Comparison of ENCODE assay signal across 21 cellular contexts in genomic region chr11:12019867-12020416, GRCh38. TPM values are rescaled to one million over a fixed set of nuclear protein-coding genes. Genes with fewer than 3 reads are reported as not detected.
DNase-seq lines count a peak whose midpoint lies in the region; ATAC-seq and TF ChIP-seq lines count a peak whose summit lies in the region.
"Had no signal": no experiment of that assay in that cellular context is flagged by ENCODE, and none has a peak within 500 bp of the region (broad histone marks: within the 10 kb centered on the region; RNA-seq: fewer than 3 reads in every experiment).

No MANE protein-coding gene starts in this region.

- peaks cover 9% of the 10 kb centered on the region for H3K4me1 ChIP-seq in endodermal cell (ENCODE audit: control insufficient read depth, insufficient read depth, low read length)
- no peaks in the 10 kb centered on the region for H3K4me1 ChIP-seq in mesenchymal stem cell (ENCODE audit: control insufficient read depth, insufficient read depth, low read depth, low read length)
- peaks cover 9 to 45% (median 30%) of the 10 kb centered on the region in 4 donors for H3K4me1 ChIP-seq in stomach
- H3K4me1 ChIP-seq: foreskin keratinocyte, HAP-1, spleen, vagina had no signal

- no peak for TF ChIP-seq POLR2A in stomach (IDR thresholded peaks at IDR 0.05)
- TF ChIP-seq POLR2A in GM18505 (IDR thresholded peaks at IDR 0.05; ENCODE audit: borderline replicate concordance, extremely low read depth, insufficient read depth, insufficient read length), result no peak

- peaks cover 27% of the 10 kb centered on the region for H3K27me3 Mint-ChIP-seq in endodermal cell (ENCODE audit: insufficient read depth)
- H3K27me3 Mint-ChIP-seq in stimulated activated naive CD8-positive, alpha-beta T cell treated with anti-CD3 and anti-CD28 coated beads, Interleukin-15, amount 100 ng/mL, for 72 hours, result peaks cover 37% of the 10 kb centered on the region

- no peaks in the 10 kb centered on the region for H3K79me1 ChIP-seq in mesenchymal stem cell (replicated peaks; ENCODE audit: low read length, poor library complexity, severe bottlenecking)

- H3K4me3 Mint-ChIP-seq in endodermal cell, result no peak overlapping the region
- no peak overlapping the region for H3K4me3 Mint-ChIP-seq in stimulated activated naive CD8-positive, alpha-beta T cell treated with anti-CD3 and anti-CD28 coated beads, Interleukin-15, amount 100 ng/mL, for 72 hours
- H3K4me3 Mint-ChIP-seq: activated T-helper 17 cell treated with anti-CD3 and anti-CD28 coated beads, Interleukin-2, amount 50 U/mL, for 72 hours; stimulated activated memory B cell treated with anti-CD40 and anti-IgM and Interleukin-4, amounts not matched to agents 10 μg/mL and 1 μg/mL and 100 μg/mL, for 72 hours had no signal

- TF ChIP-seq EP300 in stomach (IDR thresholded peaks at IDR 0.05), result no peak

- peaks cover 20% of the 10 kb centered on the region for H3K4me1 Mint-ChIP-seq in endodermal cell
- no peaks in the 10 kb centered on the region for H3K4me1 Mint-ChIP-seq in stimulated activated naive CD8-positive, alpha-beta T cell treated with anti-CD3 and anti-CD28 coated beads, Interleukin-15, amount 100 ng/mL, for 72 hours
- H3K4me1 Mint-ChIP-seq: activated T-helper 17 cell treated with anti-CD3 and anti-CD28 coated beads, Interleukin-2, amount 50 U/mL, for 72 hours; stimulated activated memory B cell treated with anti-CD40 and anti-IgM and Interleukin-4, amounts not matched to agents 10 μg/mL and 1 μg/mL and 100 μg/mL, for 72 hours had no signal

- H2BK12ac ChIP-seq in mesenchymal stem cell (ENCODE audit: low read length in 2 of 2), result no peak overlapping the region

- peaks cover 8% of the 10 kb centered on the region for H3K36me3 Mint-ChIP-seq in endodermal cell (ENCODE audit: low read depth)
- H3K36me3 Mint-ChIP-seq: stimulated activated memory B cell treated with anti-CD40 and anti-IgM and Interleukin-4, amounts not matched to agents 10 μg/mL and 1 μg/mL and 100 μg/mL, for 72 hours had no signal

- no peak overlapping the region for H2BK120ac ChIP-seq in mesenchymal stem cell (ENCODE audit: low read depth, low read length)

- ATAC-seq in stimulated activated naive CD8-positive, alpha-beta T cell treated with anti-CD3 and anti-CD28 coated beads, Interleukin-15, amount 100 ng/mL, for 72 hours, result no peak
- no peak for ATAC-seq in GM18505 (IDR thresholded peaks at IDR 0.05; ENCODE audit: unreplicated experiment)
- ATAC-seq: activated T-helper 17 cell treated with anti-CD3 and anti-CD28 coated beads, Interleukin-2, amount 50 U/mL, for 72 hours; foreskin keratinocyte; stimulated activated memory B cell treated with anti-CD40 and anti-IgM and Interleukin-4, amounts not matched to agents 10 μg/mL and 1 μg/mL and 100 μg/mL, for 72 hours had no signal

- H3K27ac Mint-ChIP-seq in endodermal cell, result no peak overlapping the region
- no peak overlapping the region for H3K27ac Mint-ChIP-seq in stimulated activated naive CD8-positive, alpha-beta T cell treated with anti-CD3 and anti-CD28 coated beads, Interleukin-15, amount 100 ng/mL, for 72 hours
- H3K27ac Mint-ChIP-seq: activated T-helper 17 cell treated with anti-CD3 and anti-CD28 coated beads, Interleukin-2, amount 50 U/mL, for 72 hours; stimulated activated memory B cell treated with anti-CD40 and anti-IgM and Interleukin-4, amounts not matched to agents 10 μg/mL and 1 μg/mL and 100 μg/mL, for 72 hours had no signal

- H3K9ac ChIP-seq in endodermal cell (ENCODE audit: extremely low read depth, low read length, poor library complexity, severe bottlenecking) (no peak overlapping the region), mesenchymal stem cell (ENCODE audit: low read length) (peak overlapping the region; percentile 26)

- no peak overlapping the region for H2AFZ ChIP-seq in mesenchymal stem cell (ENCODE audit: low read depth, low read length)

- DNase-seq in SW480 (ENCODE audit: low spot score) (peak; percentile 17), endodermal cell (no peak), mesenchymal stem cell (no peak), stomach (no peak), D341Med (ENCODE audit: low spot score) (no peak), NCI-H1105 (lab: John Stamatoyannopoulos, UW) (no peak)
- no peak for DNase-seq in stimulated activated naive CD8-positive, alpha-beta T cell treated with anti-CD3 and anti-CD28 coated beads, Interleukin-15, amount 100 ng/mL, for 72 hours
- DNase-seq: activated CD4-positive, alpha-beta T cell treated with anti-CD3 and anti-CD28 coated beads, Interleukin-2, amount 50 U/mL, for 4 hours; COR-L47; effector CD4-positive, alpha-beta T cell; foreskin keratinocyte; NCI-H1436 treated with DMSO at 0.1 percent for 48 hours; NCI-H446 treated with DMSO at 0.1 percent for 48 hours; spleen had no signal

- H3K27me3 ChIP-seq in endodermal cell (ENCODE audit: control insufficient read depth, insufficient read depth, low read length, poor library complexity, severe bottlenecking) (peaks cover 5% of the 10 kb centered on the region), mesenchymal stem cell (ENCODE audit: control insufficient read depth in 1 of 2, insufficient read depth in 1 of 2, low read length in 2 of 2) (no peaks in the 10 kb centered on the region), stomach (no peaks in the 10 kb centered on the region)
- H3K27me3 ChIP-seq: ovary, vagina had no signal

- H3K18ac ChIP-seq in mesenchymal stem cell (ENCODE audit: low read depth in 1 of 2, low read length in 2 of 2), result peak overlapping the region in 1 of 2 experiments; percentile 19

- H4K91ac ChIP-seq in mesenchymal stem cell (ENCODE audit: low read length), result no peak overlapping the region

- H3K27ac ChIP-seq in endodermal cell (ENCODE audit: low read depth, low read length) (peak overlapping the region; percentile 94), mesenchymal stem cell (ENCODE audit: low read length, poor library complexity, severe bottlenecking) (no peak overlapping the region), stomach (peak overlapping the region; percentile 30 to 73 (median 60))
- H3K27ac ChIP-seq: foreskin keratinocyte, spleen, vagina had no signal

- H3K4me3 ChIP-seq in endodermal cell (ENCODE audit: low read length) (no peak overlapping the region), mesenchymal stem cell (ENCODE audit: insufficient read depth in 1 of 2, low read depth in 1 of 2, low read length in 2 of 2) (no peak overlapping the region), stomach (no peak overlapping the region)
- H3K4me3 ChIP-seq: HAP-1, lung, ovary, spleen, vagina had no signal

- H2BK15ac ChIP-seq in mesenchymal stem cell (ENCODE audit: low read depth, poor library complexity, severe bottlenecking), result no peak overlapping the region

- intact Hi-C loops in stomach (cut with DNase I; ENCODE audit: low total_unique reads), result no loop called here

- H2AK5ac ChIP-seq in mesenchymal stem cell (ENCODE audit: low read length, severe bottlenecking), result no peak overlapping the region

- H3K9me3 Mint-ChIP-seq in endodermal cell, result peaks cover 33% of the 10 kb centered on the region
- peaks cover 0 to 27% of the 10 kb centered on the region in 2 donors for H3K9me3 Mint-ChIP-seq in stimulated activated naive CD8-positive, alpha-beta T cell treated with anti-CD3 and anti-CD28 coated beads, Interleukin-15, amount 100 ng/mL, for 72 hours

- no peak overlapping the region for H3K23ac ChIP-seq in mesenchymal stem cell (ENCODE audit: low read length in 2 of 2)

- TF ChIP-seq CTCF in endodermal cell (conservative IDR thresholded peaks at IDR 0.05), result no peak
- no peak for TF ChIP-seq CTCF in stomach (IDR thresholded peaks at IDR 0.05)

- WGBS in endodermal cell (ENCODE audit: insufficient coverage in 1 of 2, insufficient read length in 1 of 2), 2 experiments, result 76 to 90% methylated on average over 2 to 3 of the region's 3 CpGs
- WGBS in mesenchymal stem cell, result 93% methylated on average over 2 of the region's 3 CpGs
- 25 to 45% (median 42%) methylated on average over 3 of the region's 3 CpGs for WGBS in stomach, 5 donors

- no peak overlapping the region for H3K14ac ChIP-seq in mesenchymal stem cell (ENCODE audit: low read length in 2 of 2)

- H3K36me3 ChIP-seq in endodermal cell (ENCODE audit: control insufficient read depth, insufficient read depth, low read length) (no peaks in the 10 kb centered on the region), mesenchymal stem cell (ENCODE audit: control insufficient read depth in 1 of 2, insufficient read depth in 2 of 2, low read depth in 1 of 2, low read length in 2 of 2) (no peaks in the 10 kb centered on the region), stomach (no peaks in the 10 kb centered on the region)
- H3K36me3 ChIP-seq: HAP-1, ovary, spleen, vagina had no signal

- H3K4me2 ChIP-seq in mesenchymal stem cell (ENCODE audit: low read length, poor library complexity, severe bottlenecking), result no peak overlapping the region

- no peak overlapping the region for H2BK5ac ChIP-seq in mesenchymal stem cell (ENCODE audit: low read depth, low read length, poor library complexity, severe bottlenecking)

- no peak overlapping the region for H3K4ac ChIP-seq in mesenchymal stem cell (ENCODE audit: low read depth in 1 of 2, low read length in 2 of 2)

- H3K9me3 ChIP-seq in endodermal cell (ENCODE audit: control insufficient read depth, low read length), result peaks cover 40% of the 10 kb centered on the region
- peaks cover 3% of the 10 kb centered on the region for H3K9me3 ChIP-seq in mesenchymal stem cell (ENCODE audit: control insufficient read depth, low read length)
- H3K9me3 ChIP-seq in stomach, result peaks cover 0 to 4% (median 0%) of the 10 kb centered on the region in 4 donors
- H3K9me3 ChIP-seq: ovary, vagina had no signal

- H4K8ac ChIP-seq in mesenchymal stem cell (ENCODE audit: low read length), result no peak overlapping the region

RNA-seq across cellular contexts. Expression of gene DKK3, which starts 11.5 kb away (rescaled TPM):
- total RNA-seq in endodermal cell (10 to 100 TPM; 18.8 to 42.6 TPM), stomach (10 to 100 TPM; 35.0 to 63.8 (median 54.7) TPM)
- polyA plus RNA-seq in endodermal cell (2013, experiment 1 of 2), result 57.9 TPM
- 51.3 TPM for polyA plus RNA-seq in endodermal cell (2013, experiment 2 of 2)
- 686 TPM for polyA plus RNA-seq in mesenchymal stem cell (2013, experiment 1 of 2)
- 701 TPM for polyA plus RNA-seq in mesenchymal stem cell (2013, experiment 2 of 2)
- 10 to 100 TPM; 21.8 to 36.7 (median 29.6) TPM for polyA plus RNA-seq in stomach
- total RNA-seq: activated T-helper 17 cell treated with anti-CD3 and anti-CD28 coated beads, Interleukin-2, amount 50 U/mL, for 72 hours had no signal
